19 cellular contexts compared by ENCODE assay signal in the genomic region with DNA sequence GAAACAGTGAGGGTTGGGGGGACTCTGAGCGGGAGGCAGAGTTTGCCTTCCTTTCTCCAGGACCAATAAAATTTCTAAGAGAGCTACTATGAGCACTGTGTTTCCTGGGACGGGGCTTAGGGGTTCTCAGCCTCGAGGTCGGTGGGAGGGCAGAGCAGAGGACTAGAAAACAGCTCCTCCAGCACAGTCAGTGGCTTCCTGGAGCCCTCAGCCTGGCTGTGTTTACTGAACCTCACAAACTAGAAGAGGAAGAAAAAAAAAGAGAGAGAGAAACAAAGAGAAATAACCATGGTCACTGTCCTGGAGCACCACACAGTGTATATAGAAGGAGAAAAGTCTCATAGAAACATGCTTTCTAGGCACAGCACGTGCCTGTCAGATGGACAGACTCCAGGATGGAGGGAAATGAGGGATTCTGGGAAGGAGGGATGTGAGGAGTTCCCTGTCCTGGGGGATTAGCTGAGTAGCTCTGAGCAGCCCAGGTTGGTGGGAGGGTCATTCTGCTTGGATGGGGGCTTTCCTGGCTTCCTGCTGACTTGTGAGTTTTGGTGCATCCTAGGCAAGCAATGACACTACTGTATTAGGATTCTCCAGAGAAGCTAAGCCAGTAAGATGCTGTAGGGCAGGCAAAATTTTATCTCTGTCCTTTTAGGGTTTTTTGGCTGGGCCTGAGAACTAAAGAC. TPM values are rescaled to one million over a fixed set of nuclear protein-coding genes. Genes with fewer than 3 reads are reported as not detected.
A peak's percentile ranks its signal among the peaks of the same experiment; 100 is the strongest.
DNase-seq lines count a peak whose midpoint lies in the region; ATAC-seq, FAIRE-seq and TF ChIP-seq lines count a peak whose summit lies in the region.
"Had no signal": no experiment of that assay in that cellular context is flagged by ENCODE, and none has a peak within 500 bp of the region (broad histone marks: within the 10 kb centered on the region; RNA-seq: fewer than 3 reads in every experiment).

No MANE protein-coding gene starts in this region.

- H3K27me3 ChIP-seq in HepG2 (ENCODE audit: control insufficient read depth in 1 of 2, insufficient read depth in 2 of 2, low read length in 2 of 2) (peaks cover 0 to 5% of the 10 kb centered on the region in 2 experiments; a peak in 1 of 5 replicates), right lobe of liver (no peaks in the 10 kb centered on the region), SU-DHL-6 (ENCODE audit: low read length) (no peaks in the 10 kb centered on the region), endothelial cell of umbilical vein (ENCODE audit: control insufficient read depth in 2 of 2, insufficient read depth in 2 of 2, low read length in 2 of 2) (no peaks in the 10 kb centered on the region)

- H3K9me1 ChIP-seq in endothelial cell of umbilical vein (replicated peaks; ENCODE audit: control insufficient read depth, extremely low read depth, insufficient read depth, low read length): no peaks in the 10 kb centered on the region

- H3K9ac ChIP-seq in HepG2 (ENCODE audit: insufficient read depth, low read depth, low read length): no peak overlapping the region
- 0 out of 2 replicates have a peak overlapping the region, but pooled peaks have one; percentile 7 for H3K9ac ChIP-seq in SU-DHL-6 (ENCODE audit: low read length)
- no peak overlapping the region for H3K9ac ChIP-seq in endothelial cell of umbilical vein (replicated peaks; ENCODE audit: extremely low read depth, insufficient read depth, low read length)

- peak overlapping the region; percentile 83 for H3K27ac Mint-ChIP-seq in type B pancreatic cell

- peaks cover 32% of the 10 kb centered on the region for H3K4me1 Mint-ChIP-seq in type B pancreatic cell (ENCODE audit: unreplicated experiment)

- POLR2A ChIA-PET in HepG2 (lab: Yijun Ruan, JAX) (no interaction called here), endothelial cell of umbilical vein (lab: Charles Lee) (no interaction called here)

- H3K27ac ChIP-seq in HepG2 (ENCODE audit: extremely low read length, insufficient read depth, low read length): no peak overlapping the region
- H3K27ac ChIP-seq in right lobe of liver: no peak overlapping the region
- H3K27ac ChIP-seq in SU-DHL-6 (ENCODE audit: low read depth, low read length): peak overlapping the region; percentile 93
- H3K27ac ChIP-seq in endothelial cell of umbilical vein (ENCODE audit: insufficient read depth, low read depth, low read length): no peak overlapping the region

- H3K4me2 ChIP-seq in HepG2 (ENCODE audit: low read depth, low read length) (no peak overlapping the region), SU-DHL-6 (ENCODE audit: low read depth, low read length, poor library complexity, severe bottlenecking) (peak overlapping the region; percentile 62), endothelial cell of umbilical vein (ENCODE audit: insufficient read depth, low read length) (no peak overlapping the region)

- intact Hi-C loops in HepG2 (cut with micrococcal nuclease; ENCODE audit: unreplicated experiment) (no loop called here), right lobe of liver (cut with DNase I) (no loop called here), endothelial cell of umbilical vein (cut with micrococcal nuclease) (no loop called here)

- H3K79me2 ChIP-seq in HepG2 (ENCODE audit: insufficient read depth, low read length): no peaks in the 10 kb centered on the region
- H3K79me2 ChIP-seq in SU-DHL-6 (ENCODE audit: insufficient read depth, low read length): peaks cover 10% of the 10 kb centered on the region; the same call in 1 of the 2 replicates
- H3K79me2 ChIP-seq in endothelial cell of umbilical vein (ENCODE audit: control insufficient read depth, insufficient read depth, low read length): peaks cover 26% of the 10 kb centered on the region

- dilution Hi-C loops in endothelial cell of umbilical vein (cut with MboI; ENCODE audit: extremely low pct_ligation_motif_present, low sequenced_read_pairs): no loop called here

- peak overlapping the region; percentile 89 for H3K4me3 Mint-ChIP-seq in type B pancreatic cell

- ATAC-seq in HepG2: no peak
- ATAC-seq in right lobe of liver: no peak
- ATAC-seq in GM21723 (IDR thresholded peaks at IDR 0.05; ENCODE audit: unreplicated experiment): no peak
- ATAC-seq in GM18517 (IDR thresholded peaks at IDR 0.05; ENCODE audit: unreplicated experiment): no peak
- ATAC-seq: mucosa of descending colon, Panc1 had no signal

- H3F3A ChIP-seq in SU-DHL-6 (ENCODE audit: insufficient read depth): peaks cover 59% of the 10 kb centered on the region

- 14% methylated on average over 5 of the region's 5 CpGs for WGBS in HepG2 (ENCODE audit: low lambda C conversion rate)
- WGBS in right lobe of liver (ENCODE audit: insufficient coverage, low coverage, low lambda C conversion rate, missing lambda C conversion rate): 59% methylated on average over 3 of the region's 5 CpGs

- H2AFZ ChIP-seq in HepG2 (ENCODE audit: low read length) (no peak overlapping the region), SU-DHL-6 (ENCODE audit: low read depth, low read length, severe bottlenecking) (no peak overlapping the region), endothelial cell of umbilical vein (ENCODE audit: low read depth, low read length) (no peak overlapping the region)

- DNase-seq in HepG2 (ENCODE audit: low spot score) (no peak), right lobe of liver (no peak), endothelial cell of umbilical vein (ENCODE audit: low read depth, low spot score) (no peak), type B pancreatic cell (ENCODE audit: extremely low spot score, unreplicated experiment) (no peak), anterior cingulate cortex (lab: John Stamatoyannopoulos, UW) (no peak)
- DNase-seq: AML-193; effector CD8-positive, alpha-beta T cell; HCEC 1CT; mucosa of descending colon; NCI-H2227 treated with DMSO at 0.1 percent for 48 hours; stimulated activated CD4-positive, alpha-beta T cell treated with anti-CD3 and anti-CD28 coated beads, Interleukin-4, amount 100 ng/mL, for 1 hour; stimulated activated naive CD4-positive, alpha-beta T cell treated with Interleukin-2 at 50 U/mL for 16 hours had no signal

- no peak overlapping the region for H3K4me3 ChIP-seq in HepG2 (replicated peaks in 1 of 3; ENCODE audit: insufficient read depth in 1 of 3, low read depth in 2 of 3, low read length in 3 of 3)
- no peak overlapping the region for H3K4me3 ChIP-seq in right lobe of liver
- H3K4me3 ChIP-seq in SU-DHL-6 (ENCODE audit: insufficient read depth, low read length, poor library complexity, severe bottlenecking): no peak overlapping the region
- H3K4me3 ChIP-seq in endothelial cell of umbilical vein (replicated peaks in 1 of 3; ENCODE audit: insufficient read depth in 1 of 3, low read depth in 1 of 3, low read length in 3 of 3): no peak overlapping the region
- H3K4me3 ChIP-seq: mucosa of descending colon had no signal

- no peaks in the 10 kb centered on the region for H3K36me3 ChIP-seq in HepG2 (replicated peaks in 1 of 2; ENCODE audit: control insufficient read depth in 1 of 2, insufficient read depth in 2 of 2, low read length in 2 of 2)
- no peaks in the 10 kb centered on the region for H3K36me3 ChIP-seq in right lobe of liver
- peaks cover 8% of the 10 kb centered on the region; the same call in 1 of the 2 replicates for H3K36me3 ChIP-seq in SU-DHL-6 (ENCODE audit: low read length)
- H3K36me3 ChIP-seq in endothelial cell of umbilical vein (ENCODE audit: control insufficient read depth in 2 of 2, extremely low read depth in 1 of 2, insufficient read depth in 2 of 2, low read length in 2 of 2): peaks cover 7 to 18% of the 10 kb centered on the region in 2 experiments

- H3K36me3 Mint-ChIP-seq in type B pancreatic cell: peaks cover 28% of the 10 kb centered on the region

- H3K27me3 Mint-ChIP-seq in type B pancreatic cell: peaks cover 4% of the 10 kb centered on the region

- H3K9me3 Mint-ChIP-seq in type B pancreatic cell: no peaks in the 10 kb centered on the region

- H3K9me2 ChIP-seq in SU-DHL-6 (replicated peaks; ENCODE audit: insufficient read depth, low read length): no peaks in the 10 kb centered on the region

- no peak for TF ChIP-seq EP300 in HepG2 (IDR thresholded peaks at IDR 0.05; ENCODE audit: low read depth in 2 of 2, low read length in 2 of 2)
- TF ChIP-seq EP300 in HepG2 (CRISPR knock-in tag; IDR thresholded peaks at IDR 0.05; ENCODE audit: borderline replicate concordance): no peak

- FAIRE-seq in HepG2 (lab: Jason Lieb, UNC) (no peak), endothelial cell of umbilical vein (lab: Jason Lieb, UNC) (no peak)
- FAIRE-seq: GM18507 had no signal

- peaks cover 12% of the 10 kb centered on the region for H3K4me1 ChIP-seq in HepG2 (ENCODE audit: insufficient read depth, low read length)
- peaks cover 0 to 14% (median 0%) of the 10 kb centered on the region in 4 donors for H3K4me1 ChIP-seq in right lobe of liver
- H3K4me1 ChIP-seq in endothelial cell of umbilical vein (ENCODE audit: control insufficient read depth, extremely low read depth, insufficient read depth, low read length): peaks cover 13% of the 10 kb centered on the region

- BruUV-seq in HepG2 (replicated peaks; lab: Mats Ljungman, UMichigan) (no TSS peak), endothelial cell of umbilical vein (replicated peaks; lab: Mats Ljungman, UMichigan) (no TSS peak)

- TF ChIP-seq POLR2A in HepG2 (IDR thresholded peaks at IDR 0.05; ENCODE audit: insufficient read depth in 1 of 2, low read depth in 2 of 2, low read length in 2 of 2) (no peak), right lobe of liver (IDR thresholded peaks at IDR 0.05) (no peak), endothelial cell of umbilical vein (IDR thresholded peaks at IDR 0.05; ENCODE audit: low read depth, low read length) (peak; percentile 46)

- TF ChIP-seq CTCF in HepG2 (CRISPR knock-in tag; IDR thresholded peaks at IDR 0.05) (no peak), right lobe of liver (IDR thresholded peaks at IDR 0.05) (no peak), SU-DHL-6 (IDR thresholded peaks at IDR 0.05; ENCODE audit: insufficient read depth, low read length, poor library complexity, severe bottlenecking) (no peak), endothelial cell of umbilical vein (IDR thresholded peaks at IDR 0.05; ENCODE audit: extremely low read depth in 1 of 2, insufficient read depth in 1 of 2, low read depth in 1 of 2, low read length in 2 of 2) (no peak), type B pancreatic cell (conservative IDR thresholded peaks at IDR 0.05) (no peak)

- H4K20me1 ChIP-seq in HepG2 (ENCODE audit: insufficient read depth, low read length): no peaks in the 10 kb centered on the region
- no peaks in the 10 kb centered on the region for H4K20me1 ChIP-seq in SU-DHL-6 (ENCODE audit: low read depth, low read length)
- no peaks in the 10 kb centered on the region for H4K20me1 ChIP-seq in endothelial cell of umbilical vein (replicated peaks; ENCODE audit: control insufficient read depth, extremely low read depth, insufficient read depth, low read length)

- in situ Hi-C loops in HepG2 (cut with HindIII; ENCODE audit: extremely low pct_ligation_motif_present, low pct_unique_long_range_greater_than_20kb): no loop called here

- TF ChIP-seq RAD21 in HepG2 (CRISPR knock-in tag; IDR thresholded peaks at IDR 0.05): no peak

- H3K9me3 ChIP-seq in HepG2 (ENCODE audit: low read length) (no peaks in the 10 kb centered on the region), right lobe of liver (no peaks in the 10 kb centered on the region), SU-DHL-6 (ENCODE audit: insufficient read depth, low read length) (no peaks in the 10 kb centered on the region), endothelial cell of umbilical vein (replicated peaks; ENCODE audit: control insufficient read depth, insufficient read depth, low read length) (no peaks in the 10 kb centered on the region)
- H3K9me3 ChIP-seq: mucosa of descending colon had no signal

- CTCF ChIA-PET in HepG2 (lab: Yijun Ruan, JAX; ENCODE audit: low intra/inter-chr PET ratio, low total read pairs) (no interaction called here), endothelial cell of umbilical vein (lab: Charles Lee) (no interaction called here)

RNA-seq across cellular contexts. Expression of gene GSTP1, which starts 3.1 kb away (rescaled TPM):
- total RNA-seq in HepG2 (2016; rRNA removed; fragmentation: Illumina TruSeq; extraction: Trizol) (not detected in 2 replicates), right lobe of liver (10 to 100 TPM; 16.6 to 51.4 (median 32.3) TPM), endothelial cell of umbilical vein (962 and 997 TPM in 2 replicates), type B pancreatic cell (ENCODE audit: low replicate concordance) (1,009 and 1,011 TPM in 2 replicates)
- not detected in 2 replicates for total RNA-seq in HepG2 (2016; cell fraction: cytosol; rRNA removed; fragmentation: Illumina TruSeq; extraction: Trizol; ENCODE audit: low read depth)
- not detected in 2 replicates for total RNA-seq in HepG2 (2016; cell fraction: insoluble cytoplasmic fraction; rRNA removed; fragmentation: Illumina TruSeq; extraction: Trizol)
- total RNA-seq in HepG2 (2016; cell fraction: membrane; rRNA removed; fragmentation: Illumina TruSeq; extraction: Trizol): not detected in 2 replicates
- total RNA-seq in HepG2 (2016; cell fraction: nucleus; rRNA removed; fragmentation: Illumina TruSeq; extraction: Trizol): not detected in 2 replicates
- polyA plus RNA-seq in HepG2 (2011; rRNA removed) (0.33 TPM in 1 of 2 replicates, not detected in the other), endothelial cell of umbilical vein (2,277 and 2,635 TPM in 2 replicates)
- 0.27 and 0.32 TPM in 2 replicates for polyA plus RNA-seq in HepG2 (2011; cell fraction: cytosol; rRNA removed)
- 0.35 and 0.42 TPM in 2 replicates for polyA plus RNA-seq in HepG2 (2011; cell fraction: nucleus; rRNA removed)
- polyA plus RNA-seq in HepG2 (2012): not detected in 2 replicates
- not detected in 2 replicates for polyA plus RNA-seq in HepG2 (2016; cell fraction: cytosol; fragmentation: Illumina TruSeq; extraction: Trizol; ENCODE audit: low read depth)
- not detected in 2 replicates for polyA plus RNA-seq in HepG2 (2016; cell fraction: insoluble cytoplasmic fraction; fragmentation: Illumina TruSeq; extraction: Trizol; ENCODE audit: low read depth)
- polyA plus RNA-seq in HepG2 (2016; cell fraction: membrane; fragmentation: Illumina TruSeq; extraction: Trizol; ENCODE audit: low read depth): not detected in 2 replicates
- not detected in 2 replicates for polyA plus RNA-seq in HepG2 (2016; cell fraction: nucleus; fragmentation: Illumina TruSeq; extraction: Trizol; ENCODE audit: insufficient read depth, low read depth)
- 3.7 and 5.0 TPM in 2 replicates for polyA minus RNA-seq in HepG2 (2011; rRNA and poly(A)+ RNA removed; ENCODE audit: low replicate concordance)
- polyA minus RNA-seq in HepG2 (2011; cell fraction: cytosol; rRNA and poly(A)+ RNA removed): not detected in 2 replicates
- not detected in 2 replicates for polyA minus RNA-seq in HepG2 (2011; cell fraction: nucleus; rRNA and poly(A)+ RNA removed)
- polyA plus RNA-seq in endothelial cell of umbilical vein (2011; cell fraction: cytosol; rRNA removed): 1,590 and 1,808 TPM in 2 replicates
- polyA plus RNA-seq in endothelial cell of umbilical vein (2011; cell fraction: nucleus; rRNA removed): 663 and 818 TPM in 2 replicates
- 1,068 and 1,665 TPM in 2 replicates for polyA plus RNA-seq in endothelial cell of umbilical vein (2012)
- 785 and 809 TPM in 2 replicates for polyA minus RNA-seq in endothelial cell of umbilical vein
- not detected for polyA minus RNA-seq in endothelial cell of umbilical vein (2011; cell fraction: cytosol; rRNA and poly(A)+ RNA removed)
- 157 and 190 TPM in 2 replicates for polyA minus RNA-seq in endothelial cell of umbilical vein (2011; cell fraction: nucleus; rRNA and poly(A)+ RNA removed)

RNA-seq across cellular contexts. Expression of gene NDUFV1, which starts 20.0 kb away (rescaled TPM):
- total RNA-seq in HepG2 (2016; rRNA removed; fragmentation: Illumina TruSeq; extraction: Trizol) (137 and 140 TPM in 2 replicates), right lobe of liver (100 to 1,000 TPM; 151 to 214 (median 163) TPM), endothelial cell of umbilical vein (179 and 191 TPM in 2 replicates), type B pancreatic cell (ENCODE audit: low replicate concordance) (220 and 226 TPM in 2 replicates)
- 56.4 and 57.7 TPM in 2 replicates for total RNA-seq in HepG2 (2016; cell fraction: cytosol; rRNA removed; fragmentation: Illumina TruSeq; extraction: Trizol; ENCODE audit: low read depth)
- total RNA-seq in HepG2 (2016; cell fraction: insoluble cytoplasmic fraction; rRNA removed; fragmentation: Illumina TruSeq; extraction: Trizol): 130 and 141 TPM in 2 replicates
- total RNA-seq in HepG2 (2016; cell fraction: membrane; rRNA removed; fragmentation: Illumina TruSeq; extraction: Trizol): 58.9 and 72.8 TPM in 2 replicates
- total RNA-seq in HepG2 (2016; cell fraction: nucleus; rRNA removed; fragmentation: Illumina TruSeq; extraction: Trizol): 73.7 and 87.9 TPM in 2 replicates
- polyA plus RNA-seq in HepG2 (2011; rRNA removed) (88.9 and 92.4 TPM in 2 replicates), endothelial cell of umbilical vein (203 and 204 TPM in 2 replicates)
- polyA plus RNA-seq in HepG2 (2011; cell fraction: cytosol; rRNA removed): 80.9 and 124 TPM in 2 replicates
- 241 and 294 TPM in 2 replicates for polyA plus RNA-seq in HepG2 (2011; cell fraction: nucleus; rRNA removed)
- 86.7 and 89.4 TPM in 2 replicates for polyA plus RNA-seq in HepG2 (2012)
- 41.2 and 47.2 TPM in 2 replicates for polyA plus RNA-seq in HepG2 (2016; cell fraction: cytosol; fragmentation: Illumina TruSeq; extraction: Trizol; ENCODE audit: low read depth)
- polyA plus RNA-seq in HepG2 (2016; cell fraction: insoluble cytoplasmic fraction; fragmentation: Illumina TruSeq; extraction: Trizol; ENCODE audit: low read depth): 109 and 121 TPM in 2 replicates
- polyA plus RNA-seq in HepG2 (2016; cell fraction: membrane; fragmentation: Illumina TruSeq; extraction: Trizol; ENCODE audit: low read depth): 38.1 and 45.1 TPM in 2 replicates
- 169 and 179 TPM in 2 replicates for polyA plus RNA-seq in HepG2 (2016; cell fraction: nucleus; fragmentation: Illumina TruSeq; extraction: Trizol; ENCODE audit: insufficient read depth, low read depth)
- polyA minus RNA-seq in HepG2 (2011; rRNA and poly(A)+ RNA removed; ENCODE audit: low replicate concordance): 124 and 164 TPM in 2 replicates
- polyA minus RNA-seq in HepG2 (2011; cell fraction: cytosol; rRNA and poly(A)+ RNA removed): 50.1 and 58.7 TPM in 2 replicates
- polyA minus RNA-seq in HepG2 (2011; cell fraction: nucleus; rRNA and poly(A)+ RNA removed): 52.5 and 56.4 TPM in 2 replicates
- polyA plus RNA-seq in endothelial cell of umbilical vein (2011; cell fraction: cytosol; rRNA removed): 105 and 135 TPM in 2 replicates
- polyA plus RNA-seq in endothelial cell of umbilical vein (2011; cell fraction: nucleus; rRNA removed): 410 and 434 TPM in 2 replicates
- 141 and 210 TPM in 2 replicates for polyA plus RNA-seq in endothelial cell of umbilical vein (2012)
- 89.3 and 124 TPM in 2 replicates for polyA minus RNA-seq in endothelial cell of umbilical vein
- 162 TPM for polyA minus RNA-seq in endothelial cell of umbilical vein (2011; cell fraction: cytosol; rRNA and poly(A)+ RNA removed)
- 90.9 and 99.0 TPM in 2 replicates for polyA minus RNA-seq in endothelial cell of umbilical vein (2011; cell fraction: nucleus; rRNA and poly(A)+ RNA removed)

RNA-seq across cellular contexts. Expression of gene NUDT8, which starts 43.0 kb away (rescaled TPM):
- 18.0 and 25.8 TPM in 2 replicates for total RNA-seq in HepG2 (2016; rRNA removed; fragmentation: Illumina TruSeq; extraction: Trizol)
- 20.3 and 23.2 TPM in 2 replicates for total RNA-seq in HepG2 (2016; cell fraction: cytosol; rRNA removed; fragmentation: Illumina TruSeq; extraction: Trizol; ENCODE audit: low read depth)
- 15.4 and 25.8 TPM in 2 replicates for total RNA-seq in HepG2 (2016; cell fraction: insoluble cytoplasmic fraction; rRNA removed; fragmentation: Illumina TruSeq; extraction: Trizol)
- 20.1 and 24.5 TPM in 2 replicates for total RNA-seq in HepG2 (2016; cell fraction: membrane; rRNA removed; fragmentation: Illumina TruSeq; extraction: Trizol)
- total RNA-seq in HepG2 (2016; cell fraction: nucleus; rRNA removed; fragmentation: Illumina TruSeq; extraction: Trizol): 14.1 and 16.1 TPM in 2 replicates
- polyA plus RNA-seq in HepG2 (2011; rRNA removed): 6.7 and 7.8 TPM in 2 replicates
- polyA plus RNA-seq in HepG2 (2011; cell fraction: cytosol; rRNA removed): 4.9 and 12.5 TPM in 2 replicates
- 38.1 and 38.7 TPM in 2 replicates for polyA plus RNA-seq in HepG2 (2011; cell fraction: nucleus; rRNA removed)
- 13.5 and 13.9 TPM in 2 replicates for polyA plus RNA-seq in HepG2 (2012)
- 26.1 and 30.7 TPM in 2 replicates for polyA plus RNA-seq in HepG2 (2016; cell fraction: cytosol; fragmentation: Illumina TruSeq; extraction: Trizol; ENCODE audit: low read depth)
- 20.3 and 26.5 TPM in 2 replicates for polyA plus RNA-seq in HepG2 (2016; cell fraction: insoluble cytoplasmic fraction; fragmentation: Illumina TruSeq; extraction: Trizol; ENCODE audit: low read depth)
- 20.2 and 22.8 TPM in 2 replicates for polyA plus RNA-seq in HepG2 (2016; cell fraction: membrane; fragmentation: Illumina TruSeq; extraction: Trizol; ENCODE audit: low read depth)
- 27.4 and 28.8 TPM in 2 replicates for polyA plus RNA-seq in HepG2 (2016; cell fraction: nucleus; fragmentation: Illumina TruSeq; extraction: Trizol; ENCODE audit: insufficient read depth, low read depth)
- 11.2 and 17.2 TPM in 2 replicates for polyA minus RNA-seq in HepG2 (2011; rRNA and poly(A)+ RNA removed; ENCODE audit: low replicate concordance)
- polyA minus RNA-seq in HepG2 (2011; cell fraction: cytosol; rRNA and poly(A)+ RNA removed): 5.1 and 6.1 TPM in 2 replicates
- 11.8 and 16.4 TPM in 2 replicates for polyA minus RNA-seq in HepG2 (2011; cell fraction: nucleus; rRNA and poly(A)+ RNA removed)
- 10 to 100 TPM; 12.7 to 31.4 (median 18.3) TPM for total RNA-seq in right lobe of liver
- 20.4 and 21.0 TPM in 2 replicates for total RNA-seq in endothelial cell of umbilical vein
- 14.1 and 16.3 TPM in 2 replicates for polyA plus RNA-seq in endothelial cell of umbilical vein
- 6.5 and 8.1 TPM in 2 replicates for polyA plus RNA-seq in endothelial cell of umbilical vein (2011; cell fraction: cytosol; rRNA removed)
- 7.4 and 8.0 TPM in 2 replicates for polyA plus RNA-seq in endothelial cell of umbilical vein (2011; cell fraction: nucleus; rRNA removed)
- polyA plus RNA-seq in endothelial cell of umbilical vein (2012): 9.9 and 10.3 TPM in 2 replicates
- 1.7 and 3.6 TPM in 2 replicates for polyA minus RNA-seq in endothelial cell of umbilical vein
- 16.2 TPM for polyA minus RNA-seq in endothelial cell of umbilical vein (2011; cell fraction: cytosol; rRNA and poly(A)+ RNA removed)
- polyA minus RNA-seq in endothelial cell of umbilical vein (2011; cell fraction: nucleus; rRNA and poly(A)+ RNA removed): 1.2 and 3.1 TPM in 2 replicates
- total RNA-seq in type B pancreatic cell (ENCODE audit: low replicate concordance): 10.3 and 16.0 TPM in 2 replicates

RNA-seq across cellular contexts. Expression of gene TBX10, which starts 52.9 kb away (rescaled TPM):
- total RNA-seq in HepG2 (2016; rRNA removed; fragmentation: Illumina TruSeq; extraction: Trizol): 0.17 and 0.27 TPM in 2 replicates
- total RNA-seq in HepG2 (2016; cell fraction: cytosol; rRNA removed; fragmentation: Illumina TruSeq; extraction: Trizol; ENCODE audit: low read depth): not detected in 2 replicates
- 0.15 and 0.45 TPM in 2 replicates for total RNA-seq in HepG2 (2016; cell fraction: insoluble cytoplasmic fraction; rRNA removed; fragmentation: Illumina TruSeq; extraction: Trizol)
- 0.15 and 0.28 TPM in 2 replicates for total RNA-seq in HepG2 (2016; cell fraction: membrane; rRNA removed; fragmentation: Illumina TruSeq; extraction: Trizol)
- total RNA-seq in HepG2 (2016; cell fraction: nucleus; rRNA removed; fragmentation: Illumina TruSeq; extraction: Trizol): 0.25 and 0.31 TPM in 2 replicates
- 1.7 and 3.1 TPM in 2 replicates for polyA plus RNA-seq in HepG2 (2011; rRNA removed)
- polyA plus RNA-seq in HepG2 (2011; cell fraction: cytosol; rRNA removed): 1.5 and 2.1 TPM in 2 replicates
- polyA plus RNA-seq in HepG2 (2011; cell fraction: nucleus; rRNA removed): 2.4 and 3.7 TPM in 2 replicates
- 1.1 and 4.1 TPM in 2 replicates for polyA plus RNA-seq in HepG2 (2012)
- polyA plus RNA-seq in HepG2 (2016; cell fraction: cytosol; fragmentation: Illumina TruSeq; extraction: Trizol; ENCODE audit: low read depth): 0.36 and 0.74 TPM in 2 replicates
- 0.87 and 1.3 TPM in 2 replicates for polyA plus RNA-seq in HepG2 (2016; cell fraction: insoluble cytoplasmic fraction; fragmentation: Illumina TruSeq; extraction: Trizol; ENCODE audit: low read depth)
- polyA plus RNA-seq in HepG2 (2016; cell fraction: membrane; fragmentation: Illumina TruSeq; extraction: Trizol; ENCODE audit: low read depth): 0.65 and 0.89 TPM in 2 replicates
- polyA plus RNA-seq in HepG2 (2016; cell fraction: nucleus; fragmentation: Illumina TruSeq; extraction: Trizol; ENCODE audit: insufficient read depth, low read depth): 0.82 and 1.00 TPM in 2 replicates
- polyA minus RNA-seq in HepG2 (2011; rRNA and poly(A)+ RNA removed; ENCODE audit: low replicate concordance): 0.72 TPM in 1 of 2 replicates, not detected in the other
- 0.62 and 1.3 TPM in 2 replicates for polyA minus RNA-seq in HepG2 (2011; cell fraction: cytosol; rRNA and poly(A)+ RNA removed)
- 0.26 TPM in 1 of 2 replicates, not detected in the other for polyA minus RNA-seq in HepG2 (2011; cell fraction: nucleus; rRNA and poly(A)+ RNA removed)
- under 1 TPM in 5 of 6 experiments, not detected in 1; 0.24 to 0.49 (median 0.34) TPM for total RNA-seq in right lobe of liver
- not detected in 2 replicates for total RNA-seq in endothelial cell of umbilical vein
- polyA plus RNA-seq in endothelial cell of umbilical vein: not detected in 2 replicates
- not detected in 2 replicates for polyA plus RNA-seq in endothelial cell of umbilical vein (2011; cell fraction: cytosol; rRNA removed)
- not detected in 2 replicates for polyA plus RNA-seq in endothelial cell of umbilical vein (2011; cell fraction: nucleus; rRNA removed)
- not detected in 2 replicates for polyA plus RNA-seq in endothelial cell of umbilical vein (2012)
- not detected in 2 replicates for polyA minus RNA-seq in endothelial cell of umbilical vein
- polyA minus RNA-seq in endothelial cell of umbilical vein (2011; cell fraction: cytosol; rRNA and poly(A)+ RNA removed): not detected
- polyA minus RNA-seq in endothelial cell of umbilical vein (2011; cell fraction: nucleus; rRNA and poly(A)+ RNA removed): not detected in 2 replicates
- not detected in 2 replicates for total RNA-seq in type B pancreatic cell (ENCODE audit: low replicate concordance)
- total RNA-seq: activated CD8-positive, alpha-beta memory T cell treated with anti-CD3 and anti-CD28 coated beads for 36 hours; kidney epithelial cell had no signal

Comparison
In these comparisons a context has a peak if more than half of its experiments do, and no peak if none do; other contexts are left out.
1. RNA of gene GSTP1, which starts 3.1 kb away (total RNA-seq): 1,009 to 1,011 TPM in type B pancreatic cell and 962 to 997 TPM in endothelial cell of umbilical vein; 16.6 to 51.4 TPM in right lobe of liver and not detected in HepG2; every median in the first group is over 10 times any median in the second.